In genomic region chr11:66081505-66081904, GRCh38 we compare ENCODE assay signal across 1 cellular context.
TF ChIP-seq lines count a peak whose summit lies in the region.

No MANE protein-coding gene starts in this region.

TF ChIP-seq in A549, 52 proteins besides CTCF, POLR2A, EP300 and RAD21 (continued from another document):
- TF ChIP-seq ELK1 (IDR thresholded peaks at IDR 0.05; ENCODE audit: low read depth, low read length) (no peak), RNF2 (IDR thresholded peaks at IDR 0.05; ENCODE audit: borderline replicate concordance, low read depth) (no peak), HES2 (IDR thresholded peaks at IDR 0.05) (no peak)
